19 cellular contexts compared by ENCODE assay signal in the genomic region with DNA sequence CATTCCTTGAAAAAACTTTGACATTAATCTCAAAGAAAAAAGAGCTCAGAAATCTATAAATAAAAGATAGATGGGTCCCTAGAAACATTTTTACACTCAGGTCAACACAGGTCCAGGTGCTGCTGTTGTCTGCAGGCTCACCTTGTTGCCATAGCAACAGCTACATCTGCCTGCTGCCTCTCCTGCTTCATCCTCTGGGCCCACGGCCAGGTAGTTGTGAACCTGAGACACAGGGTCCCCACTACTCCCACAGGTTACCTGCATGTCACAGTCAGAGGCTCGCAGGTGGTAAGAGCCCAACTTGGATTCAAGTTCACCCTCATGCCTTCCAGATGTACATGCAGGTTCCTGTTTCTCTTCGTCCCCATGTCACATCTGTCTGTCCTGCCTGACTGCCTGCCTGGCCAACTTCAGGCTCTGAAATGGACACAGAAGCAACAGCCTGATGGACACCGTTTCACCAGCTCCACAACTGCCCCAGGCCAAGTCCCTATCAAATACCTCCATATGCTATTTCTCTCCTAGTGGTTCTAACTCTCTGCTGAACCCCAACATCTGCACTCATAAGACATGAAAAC.
"Had no signal": no experiment of that assay in that cellular context is flagged by ENCODE, and none has a peak within 500 bp of the region (broad histone marks: within the 10 kb centered on the region; RNA-seq: fewer than 3 reads in every experiment).

No MANE protein-coding gene starts in this region.

- ATAC-seq: activated CD8-positive, alpha-beta T cell treated with anti-CD3 and anti-CD28 coated beads for 36 hours; activated T-helper 17 cell treated with anti-CD3 and anti-CD28 coated beads, Interleukin-2, amount 50 U/mL, for 72 hours; foreskin keratinocyte; lower lobe of right lung; sciatic nerve; stimulated activated memory B cell treated with anti-CD40 and anti-IgM and Interleukin-4, amounts not matched to agents 10 μg/mL and 1 μg/mL and 100 μg/mL, for 72 hours had no signal

- H3K36me3 ChIP-seq: lower lobe of right lung, thoracic aorta, upper lobe of left lung had no signal

- H3K9ac ChIP-seq: parathyroid adenoma had no signal

- DNase-seq: activated CD4-positive, alpha-beta T cell treated with anti-CD3 and anti-CD28 coated beads for 48 hours; activated CD4-positive, CD25-positive, alpha-beta regulatory T cell; activated CD8-positive, alpha-beta T cell treated with anti-CD3 and anti-CD28 coated beads for 36 hours; activated naive CD4-positive, alpha-beta T cell; activated naive CD8-positive, alpha-beta T cell treated with anti-CD3 and anti-CD28 coated beads for 36 hours; activated T-cell treated with anti-CD3 and anti-CD28 coated beads, Interleukin-2, amount 50 U/mL, for 1 hour; amniotic stem cell; dorsolateral prefrontal cortex; foreskin keratinocyte; hippocampal formation; lower lobe of right lung; midbrain; stimulated activated CD4-positive, alpha-beta T cell treated with anti-CD3 and anti-CD28 coated beads, Interleukin-4, amount 100 ng/mL, for 4 hours; upper lobe of left lung had no signal

- H3K79me2 ChIP-seq: parathyroid adenoma had no signal

- H3K4me3 ChIP-seq: dorsolateral prefrontal cortex, lower lobe of right lung, thoracic aorta, upper lobe of left lung had no signal

- H3K27me3 ChIP-seq: foreskin keratinocyte, upper lobe of left lung had no signal

- H3K4me1 ChIP-seq: foreskin keratinocyte, lower lobe of right lung, parathyroid adenoma, upper lobe of left lung had no signal

- H2AFZ ChIP-seq: parathyroid adenoma had no signal

- H3K27ac ChIP-seq: dorsolateral prefrontal cortex, foreskin keratinocyte, lower lobe of right lung, parathyroid adenoma, thoracic aorta, upper lobe of left lung had no signal
